8 cellular contexts compared by ENCODE assay signal in the genomic region with DNA sequence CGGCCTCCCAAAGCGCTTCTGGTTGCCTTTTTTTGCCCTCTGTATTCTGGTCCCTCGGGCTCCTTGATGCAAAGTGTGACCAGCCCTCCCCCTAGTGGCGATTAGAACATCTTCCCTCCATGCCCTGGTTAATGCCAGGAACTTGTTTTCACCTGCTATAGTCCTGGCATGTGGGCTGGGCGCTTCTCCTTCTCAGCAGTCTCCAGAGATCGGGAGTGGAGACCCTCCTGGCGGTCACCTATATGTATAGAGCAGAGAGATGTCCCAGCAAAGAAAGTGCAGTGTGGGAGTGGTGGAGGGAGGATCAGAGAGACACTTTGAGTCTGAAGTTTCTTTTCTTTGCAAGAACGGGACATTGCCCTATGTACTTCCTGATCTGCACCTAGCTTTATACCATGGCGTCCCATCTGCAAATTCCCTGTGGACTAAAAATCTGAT.
DNase-seq lines count a peak whose midpoint lies in the region; ATAC-seq and TF ChIP-seq lines count a peak whose summit lies in the region.

No MANE protein-coding gene starts in this region.

- WGBS in body of pancreas, 2 donors, result 2 to 5% methylated on average over 9 of the region's 9 CpGs

- no peaks in the 10 kb centered on the region for H3K36me3 ChIP-seq in body of pancreas (replicated peaks in 1 of 2; ENCODE audit: insufficient read depth in 1 of 2, low read depth in 2 of 2)

- no peaks in the 10 kb centered on the region for H3K9me3 ChIP-seq in body of pancreas

- no peaks in the 10 kb centered on the region for H3K27me3 ChIP-seq in body of pancreas

- TF ChIP-seq POLR2A in NB4 (IDR thresholded peaks at IDR 0.05; ENCODE audit: extremely low read depth, insufficient read length) (no peak), body of pancreas (IDR thresholded peaks at IDR 0.05) (no peak)

- H3K4me3 ChIP-seq in NB4 (ENCODE audit: low read depth, low read length) (no peak overlapping the region), body of pancreas (no peak overlapping the region)

- H3K4me1 ChIP-seq in body of pancreas, result no peaks in the 10 kb centered on the region

- peak; percentile 97 for ATAC-seq in HG02678 (IDR thresholded peaks at IDR 0.05; ENCODE audit: unreplicated experiment)
- peak; percentile 99 for ATAC-seq in body of pancreas

- H3K27ac ChIP-seq in 22Rv1, result peak overlapping the region; percentile 47
- peak overlapping the region in 1 of 4 donors; percentile 29 for H3K27ac ChIP-seq in body of pancreas

- intact Hi-C loops in body of pancreas (cut with DNase I), result no loop called here

- DNase-seq in GM13976 (ENCODE audit: low spot score) (peak; percentile 34), NB4 (ENCODE audit: low read depth) (peak; percentile 75), T follicular helper cell (ENCODE audit: low read depth) (peak; percentile 40), body of pancreas (peak; percentile 70 to 82 (median 80)), iris pigment epithelial cell (ENCODE audit: low read depth) (peak; percentile 70)
- DNase-seq in stimulated activated CD4-positive, alpha-beta T cell treated with anti-CD3 and anti-CD28 coated beads, Interleukin-2, amount 100 ng/mL, for 4 hours (ENCODE audit: low read depth), result peak; percentile 29

- TF ChIP-seq CTCF in 22Rv1 (IDR thresholded peaks at IDR 0.05), result peak; percentile 92
- peak; percentile 70 for TF ChIP-seq CTCF in GM13976 (IDR thresholded peaks at IDR 0.05; ENCODE audit: borderline replicate concordance, control extremely low read depth, extremely low read depth, insufficient read depth, missing control alignments)
- peak; percentile 67 for TF ChIP-seq CTCF in NB4 (IDR thresholded peaks at IDR 0.05; ENCODE audit: low read depth, low read length)
- TF ChIP-seq CTCF in body of pancreas (IDR thresholded peaks at IDR 0.05), result peak; percentile 65 to 85 (median 81)

- in situ Hi-C loops in GM13976 (cut with MboI; ENCODE audit: low sequenced_read_pairs, unreplicated experiment), result no loop called here

Comparison
In these comparisons a context has a peak if more than half of its experiments do, and no peak if none do; other contexts are left out.
1. DNase-seq: peak in every context shown above with its lines; median percentile 80 in body of pancreas; 75 in NB4; 70 in iris pigment epithelial cell; 40 in T follicular helper cell; 34 in GM13976; 29 in stimulated activated CD4-positive, alpha-beta T cell treated with anti-CD3 and anti-CD28 coated beads, Interleukin-2, amount 100 ng/mL, for 4 hours.